ENCODE assay signal across 31 cellular contexts in genomic region chr9:14170392-14170931, GRCh38.
DNase-seq lines count a peak whose midpoint lies in the region; ATAC-seq and TF ChIP-seq lines count a peak whose summit lies in the region.
"Had no signal": no experiment of that assay in that cellular context is flagged by ENCODE, and none has a peak within 500 bp of the region (broad histone marks: within the 10 kb centered on the region; RNA-seq: fewer than 3 reads in every experiment).

No MANE protein-coding gene starts in this region.

- H3K9me2 ChIP-seq in PC-9 (ENCODE audit: insufficient read depth) = no peaks in the 10 kb centered on the region

- BruUV-seq in PC-9 (replicated peaks; lab: Mats Ljungman, UMichigan) = no TSS peak

- no peak for TF ChIP-seq POLR2A in adrenal gland (IDR thresholded peaks at IDR 0.05)

- H3K4me3 Mint-ChIP-seq in activated CD4-positive, alpha-beta memory T cell treated with anti-CD3 and anti-CD28 coated beads, Interleukin-2, amount 10 ng/mL, durations not matched to agents 7 days and 5 days = no peak overlapping the region
- no peak overlapping the region for H3K4me3 Mint-ChIP-seq in stimulated activated naive B cell treated with anti-CD40 and anti-IgM and Interleukin-4, amounts not matched to agents 10 μg/mL and 1 μg/mL and 100 μg/mL, for 72 hours
- H3K4me3 Mint-ChIP-seq: activated CD4-positive, alpha-beta memory T cell treated with anti-CD3 and anti-CD28 coated beads for 36 hours; activated T-helper 1 cell treated with anti-CD3 and anti-CD28 coated beads, Interleukin-12 subunit alpha, Interleukin-12 subunit beta, Interleukin-2, Interleukin-4 antibody, amounts not matched to agents 30 ng/mL and 10 ng/mL and 1 ng/mL, durations not matched to agents 14 hours and 24 hours and 36 hours; neural crest cell had no signal

- peaks cover 5% of the 10 kb centered on the region; the same call in 1 of the 2 replicates for H3K36me3 ChIP-seq in PC-9 (ENCODE audit: low read depth)
- H3K36me3 ChIP-seq in adrenal gland (replicated peaks in 1 of 2) = no peaks in the 10 kb centered on the region
- H3K36me3 ChIP-seq: BLaER1 treated with 17β-estradiol and CSF1 and Interleukin-3, amounts not matched to agents 10 nM and 100 nM; left ventricle myocardium inferior; right atrium auricular region; suprapubic skin; upper lobe of right lung had no signal

- no peaks in the 10 kb centered on the region for H3K36me3 Mint-ChIP-seq in activated CD4-positive, alpha-beta memory T cell treated with anti-CD3 and anti-CD28 coated beads, Interleukin-2, amount 10 ng/mL, durations not matched to agents 7 days and 5 days (ENCODE audit: low read depth)
- H3K36me3 Mint-ChIP-seq in stimulated activated naive B cell treated with anti-CD40 and anti-IgM and Interleukin-4, amounts not matched to agents 10 μg/mL and 1 μg/mL and 100 μg/mL, for 72 hours = no peaks in the 10 kb centered on the region
- H3K36me3 Mint-ChIP-seq: activated CD4-positive, alpha-beta memory T cell treated with anti-CD3 and anti-CD28 coated beads for 36 hours had no signal

- 0 out of 2 replicates have a peak, but pooled peaks cover 4% of the 10 kb centered on the region for H3K79me2 ChIP-seq in PC-9 (ENCODE audit: low read depth)
- H3K79me2 ChIP-seq: parathyroid adenoma had no signal

- no peaks in the 10 kb centered on the region for H4K20me1 ChIP-seq in PC-9 (ENCODE audit: insufficient read depth)
- H4K20me1 ChIP-seq: BLaER1 treated with 17β-estradiol and CSF1 and Interleukin-3, amounts not matched to agents 10 nM and 100 nM had no signal

- peaks cover 17% of the 10 kb centered on the region for H3K4me1 ChIP-seq in PC-9 (replicated peaks; ENCODE audit: insufficient read depth)
- peaks cover 14% of the 10 kb centered on the region for H3K4me1 ChIP-seq in foreskin keratinocyte
- no peaks in the 10 kb centered on the region for H3K4me1 ChIP-seq in adrenal gland (replicated peaks in 1 of 2)
- H3K4me1 ChIP-seq: parathyroid adenoma had no signal

- H3F3A ChIP-seq in PC-9 (ENCODE audit: insufficient read depth, low read depth) = no peaks in the 10 kb centered on the region; the same call in 1 of the 2 replicates

- POLR2A ChIA-PET in PC-9 (lab: Charles Lee; ENCODE audit: unreplicated experiment) = no interaction called here
- POLR2A ChIA-PET in activated CD4-positive, alpha-beta memory T cell treated with anti-CD3 and anti-CD28 coated beads, Interleukin-2, amount 10 ng/mL, durations not matched to agents 7 days and 5 days (lab: Charles Lee) = no interaction called here

- WGBS in adrenal gland, 4 donors = 80 to 90% (median 87%) methylated on average over 1 to 2 of the region's 2 CpGs

- intact Hi-C loops in PC-9 (cut with micrococcal nuclease; ENCODE audit: unreplicated experiment) = loop anchor here (5.0 kb wide), 1 partner anchor 52 kb away; no protein-coding TSS in a partner anchor
- intact Hi-C loops in adrenal gland (cut with DNase I) = no loop called here

- H3K9me3 ChIP-seq in PC-9 (ENCODE audit: insufficient read depth, low read depth) (no peaks in the 10 kb centered on the region), adrenal gland (replicated peaks in 1 of 3) (no peaks in the 10 kb centered on the region)
- H3K9me3 ChIP-seq: BLaER1 treated with 17β-estradiol and CSF1 and Interleukin-3, amounts not matched to agents 10 nM and 100 nM; left ventricle myocardium inferior; right atrium auricular region; suprapubic skin; upper lobe of right lung had no signal

- H3K9me3 Mint-ChIP-seq in activated CD4-positive, alpha-beta memory T cell treated with anti-CD3 and anti-CD28 coated beads, Interleukin-2, amount 10 ng/mL, durations not matched to agents 7 days and 5 days = no peaks in the 10 kb centered on the region
- peaks cover 0 to 5% of the 10 kb centered on the region in 2 donors for H3K9me3 Mint-ChIP-seq in stimulated activated naive B cell treated with anti-CD40 and anti-IgM and Interleukin-4, amounts not matched to agents 10 μg/mL and 1 μg/mL and 100 μg/mL, for 72 hours
- H3K9me3 Mint-ChIP-seq: activated CD4-positive, alpha-beta memory T cell treated with anti-CD3 and anti-CD28 coated beads for 36 hours; activated T-helper 1 cell treated with anti-CD3 and anti-CD28 coated beads, Interleukin-12 subunit alpha, Interleukin-12 subunit beta, Interleukin-2, Interleukin-4 antibody, amounts not matched to agents 30 ng/mL and 10 ng/mL and 1 ng/mL, durations not matched to agents 14 hours and 24 hours and 36 hours; neural crest cell had no signal

- H3K4me2 ChIP-seq in PC-9 = peak overlapping the region; percentile 48
- H3K4me2 ChIP-seq: BLaER1 treated with 17β-estradiol and CSF1 and Interleukin-3, amounts not matched to agents 10 nM and 100 nM had no signal

- no peak overlapping the region for H2AFZ ChIP-seq in PC-9
- H2AFZ ChIP-seq: parathyroid adenoma had no signal

- H3K27me3 ChIP-seq in PC-9 (ENCODE audit: insufficient read depth, low read depth) = no peaks in the 10 kb centered on the region
- H3K27me3 ChIP-seq in foreskin keratinocyte = no peaks in the 10 kb centered on the region
- no peaks in the 10 kb centered on the region for H3K27me3 ChIP-seq in adrenal gland
- H3K27me3 ChIP-seq: BLaER1 treated with 17β-estradiol and CSF1 and Interleukin-3, amounts not matched to agents 10 nM and 100 nM; right atrium auricular region; suprapubic skin; upper lobe of right lung had no signal

- H3K27ac ChIP-seq in PC-9 = peak overlapping the region; percentile 72
- H3K27ac ChIP-seq in foreskin keratinocyte = peak overlapping the region; percentile 78
- no peak overlapping the region for H3K27ac ChIP-seq in adrenal gland
- H3K27ac ChIP-seq: BLaER1 treated with 17β-estradiol and CSF1 and Interleukin-3, amounts not matched to agents 10 nM and 100 nM; left ventricle myocardium inferior; parathyroid adenoma; right atrium auricular region; suprapubic skin; upper lobe of right lung had no signal

- H3K27me3 Mint-ChIP-seq in activated CD4-positive, alpha-beta memory T cell treated with anti-CD3 and anti-CD28 coated beads, Interleukin-2, amount 10 ng/mL, durations not matched to agents 7 days and 5 days = no peaks in the 10 kb centered on the region
- no peaks in the 10 kb centered on the region for H3K27me3 Mint-ChIP-seq in stimulated activated naive B cell treated with anti-CD40 and anti-IgM and Interleukin-4, amounts not matched to agents 10 μg/mL and 1 μg/mL and 100 μg/mL, for 72 hours
- H3K27me3 Mint-ChIP-seq: activated CD4-positive, alpha-beta memory T cell treated with anti-CD3 and anti-CD28 coated beads for 36 hours had no signal

- no peak for TF ChIP-seq CTCF in PC-9 (conservative IDR thresholded peaks at IDR 0.05)
- TF ChIP-seq CTCF in foreskin keratinocyte (conservative IDR thresholded peaks at IDR 0.05) = no peak
- no peak for TF ChIP-seq CTCF in adrenal gland (IDR thresholded peaks at IDR 0.05)

- ATAC-seq in GM18868 (IDR thresholded peaks at IDR 0.05; ENCODE audit: unreplicated experiment) (peak; percentile 43), GM21786 (IDR thresholded peaks at IDR 0.05; ENCODE audit: unreplicated experiment) (peak; percentile 22), foreskin keratinocyte (peak; percentile 92)
- no peak for ATAC-seq in stimulated activated naive B cell treated with anti-CD40 and anti-IgM and Interleukin-4, amounts not matched to agents 10 μg/mL and 1 μg/mL and 100 μg/mL, for 72 hours (replicated peaks)
- ATAC-seq: Panc1, upper lobe of right lung had no signal

- H3K4me3 ChIP-seq in PC-9 (no peak overlapping the region), adrenal gland (no peak overlapping the region)
- H3K4me3 ChIP-seq: BLaER1 treated with 17β-estradiol and CSF1 and Interleukin-3, amounts not matched to agents 10 nM and 100 nM; left ventricle myocardium inferior; right atrium auricular region; suprapubic skin; upper lobe of right lung had no signal

- no peak overlapping the region for H3K27ac Mint-ChIP-seq in activated CD4-positive, alpha-beta memory T cell treated with anti-CD3 and anti-CD28 coated beads, Interleukin-2, amount 10 ng/mL, durations not matched to agents 7 days and 5 days
- H3K27ac Mint-ChIP-seq in stimulated activated naive B cell treated with anti-CD40 and anti-IgM and Interleukin-4, amounts not matched to agents 10 μg/mL and 1 μg/mL and 100 μg/mL, for 72 hours = no peak overlapping the region
- H3K27ac Mint-ChIP-seq: activated CD4-positive, alpha-beta memory T cell treated with anti-CD3 and anti-CD28 coated beads for 36 hours; activated T-helper 1 cell treated with anti-CD3 and anti-CD28 coated beads, Interleukin-12 subunit alpha, Interleukin-12 subunit beta, Interleukin-2, Interleukin-4 antibody, amounts not matched to agents 30 ng/mL and 10 ng/mL and 1 ng/mL, durations not matched to agents 14 hours and 24 hours and 36 hours had no signal

- H3K4me1 Mint-ChIP-seq in activated CD4-positive, alpha-beta memory T cell treated with anti-CD3 and anti-CD28 coated beads, Interleukin-2, amount 10 ng/mL, durations not matched to agents 7 days and 5 days = no peaks in the 10 kb centered on the region
- H3K4me1 Mint-ChIP-seq in stimulated activated naive B cell treated with anti-CD40 and anti-IgM and Interleukin-4, amounts not matched to agents 10 μg/mL and 1 μg/mL and 100 μg/mL, for 72 hours = no peaks in the 10 kb centered on the region
- H3K4me1 Mint-ChIP-seq: neural crest cell had no signal

- DNase-seq in PC-9 (no peak), foreskin keratinocyte (peak in 1 of 2 donors; percentile 63), DMS53 treated with DMSO at 0.1 percent for 48 hours (lab: John Stamatoyannopoulos, UW; ENCODE audit: unreplicated experiment) (no peak), adrenal gland (no peak)
- DNase-seq in activated CD4-positive, alpha-beta memory T cell treated with anti-CD3 and anti-CD28 coated beads, Interleukin-2, amount 10 ng/mL, durations not matched to agents 7 days and 5 days = no peak
- DNase-seq in stimulated activated naive B cell treated with anti-CD40 and anti-IgM and Interleukin-4, amounts not matched to agents 10 μg/mL and 1 μg/mL and 100 μg/mL, for 72 hours = no peak
- DNase-seq: activated CD4-positive, alpha-beta memory T cell treated with anti-CD3 and anti-CD28 coated beads for 36 hours; activated CD4-positive, CD25-positive, alpha-beta regulatory T cell treated with anti-CD3 and anti-CD28 coated beads, Interleukin-2, amount 50 U/mL, for 72 hours; activated CD8-positive, alpha-beta memory T cell treated with anti-CD3 and anti-CD28 coated beads, Interleukin-2, amount 50 U/mL, for 48 hours; activated naive CD4-positive, alpha-beta T cell treated with Interleukin-2 at 50 U/mL for 16 hours; DMS53; glutamatergic neuron; H7; left ventricle myocardium inferior; NCI-H1092; NCI-H1930; NCI-H526; NK-92 treated with Interleukin-12 subunit alpha and Interleukin-12 subunit beta, amount 100 ng/mL, for 24 hours; SIG-M5; small intestine; stimulated activated naive CD4-positive, alpha-beta T cell treated with Interleukin-2 at 50 U/mL for 16 hours; upper lobe of right lung had no signal

- CTCF ChIA-PET in PC-9 (lab: Charles Lee) = no interaction called here
- CTCF ChIA-PET in activated CD4-positive, alpha-beta memory T cell treated with anti-CD3 and anti-CD28 coated beads, Interleukin-2, amount 10 ng/mL, durations not matched to agents 7 days and 5 days (lab: Charles Lee) = no interaction called here

Comparison
In these comparisons a context has a peak if more than half of its experiments do, and no peak if none do; other contexts are left out.
1. ATAC-seq: peak in GM18868 (single experiment), GM21786 (single experiment) and foreskin keratinocyte (single experiment); none in stimulated activated naive B cell treated with anti-CD40 and anti-IgM and Interleukin-4, amounts not matched to agents 10 μg/mL and 1 μg/mL and 100 μg/mL, for 72 hours (0 of 2).
2. H3K27ac ChIP-seq: peak in PC-9 (single experiment) and foreskin keratinocyte (single experiment); none in adrenal gland (0 of 5).